In genomic region chr6:138104618-138105213, GRCh38 we compare ENCODE assay signal across 12 cellular contexts. TPM values are rescaled to one million over a fixed set of nuclear protein-coding genes. Genes with fewer than 3 reads are reported as not detected.
DNase-seq lines count a peak whose midpoint lies in the region; ATAC-seq and TF ChIP-seq lines count a peak whose summit lies in the region.
"Had no signal": no experiment of that assay in that cellular context is flagged by ENCODE, and none has a peak within 500 bp of the region (broad histone marks: within the 10 kb centered on the region; RNA-seq: fewer than 3 reads in every experiment).

No MANE protein-coding gene starts in this region.

- no peak overlapping the region for H3K9ac ChIP-seq in iPS-15b (ENCODE audit: low read depth, low read length)

- H3K27me3 Mint-ChIP-seq in CD8-positive, alpha-beta memory T cell: peaks cover 0 to 3% of the 10 kb centered on the region in 2 donors

- intact Hi-C loops in Panc1 (cut with micrococcal nuclease; ENCODE audit: unreplicated experiment): loop anchor here (5.0 kb wide), 2 partner anchors 237 to 397 kb away; partner anchors contain the start of gene TNFAIP3

- DNase-seq in NCI-H2171 treated with DMSO at 0.1 percent for 48 hours (lab: John Stamatoyannopoulos, UW): peak; percentile 34
- no peak for DNase-seq in NCI-H2171 (lab: John Stamatoyannopoulos, UW)
- no peak for DNase-seq in Panc1 (ENCODE audit: low read depth, low spot score)
- DNase-seq in suprapubic skin (ENCODE audit: low spot score in 2 of 2): no peak
- no peak for DNase-seq in CD8-positive, alpha-beta memory T cell
- no peak for DNase-seq in stimulated activated CD4-positive, alpha-beta T cell treated with anti-CD3 and anti-CD28 coated beads, Interleukin-12 subunit alpha, Interleukin-12 subunit beta, amount 100 ng/mL, for 4 hours
- no peak for DNase-seq in globus pallidus (ENCODE audit: low spot score)
- DNase-seq: activated naive CD4-positive, alpha-beta T cell treated with Interleukin-2 at 50 U/mL for 16 hours; naive thymus-derived CD8-positive, alpha-beta T cell; Right ventricle myocardium superior had no signal

- CTCF ChIA-PET in Panc1 (lab: Charles Lee): interaction anchor here (1.7 kb wide), 1 partner anchor 101 kb away, joined by 3 read pairs; no protein-coding TSS in a partner anchor
- CTCF ChIA-PET in CD8-positive, alpha-beta memory T cell (lab: Charles Lee): interaction anchor here (0.9 to 3.4 kb wide), 5 partner anchors 11 to 407 kb away, joined by 3 to 24 read pairs (median 17); no protein-coding TSS in a partner anchor

- in situ Hi-C loops in Panc1 (cut with HindIII; ENCODE audit: low pct_unique_long_range_greater_than_20kb, low sequenced_read_pairs): no loop called here

- no TSS peak for BruUV-seq in Panc1 (replicated peaks; lab: Mats Ljungman, UMichigan)

- H3K4me1 Mint-ChIP-seq in CD8-positive, alpha-beta memory T cell: peaks cover 22 to 40% (median 22%) of the 10 kb centered on the region in 3 donors

- H3K4me1 ChIP-seq in Panc1 (ENCODE audit: control insufficient read depth, insufficient read depth, low read length): peaks cover 37% of the 10 kb centered on the region
- H3K4me1 ChIP-seq in iPS-15b (ENCODE audit: control insufficient read depth, insufficient read depth, low read length): peaks cover 2% of the 10 kb centered on the region
- H3K4me1 ChIP-seq in suprapubic skin: peaks cover 30% of the 10 kb centered on the region
- peaks cover 13% of the 10 kb centered on the region for H3K4me1 ChIP-seq in CD8-positive, alpha-beta memory T cell (ENCODE audit: insufficient read depth, low read length)

- H3K27ac Mint-ChIP-seq in CD8-positive, alpha-beta memory T cell: no peak overlapping the region
- H3K27ac Mint-ChIP-seq: naive thymus-derived CD8-positive, alpha-beta T cell had no signal

- H3K27me3 ChIP-seq in Panc1 (ENCODE audit: control insufficient read depth, insufficient read depth, low read length): no peaks in the 10 kb centered on the region
- H3K27me3 ChIP-seq in iPS-15b (ENCODE audit: control insufficient read depth, insufficient read depth, low read length): no peaks in the 10 kb centered on the region
- no peaks in the 10 kb centered on the region for H3K27me3 ChIP-seq in suprapubic skin
- peaks cover 10% of the 10 kb centered on the region for H3K27me3 ChIP-seq in CD8-positive, alpha-beta memory T cell (ENCODE audit: insufficient read depth, low read length, poor library complexity, severe bottlenecking)

- H3K27ac ChIP-seq in Panc1 (ENCODE audit: low read length): peak overlapping the region; percentile 98
- peak overlapping the region; percentile 96 for H3K27ac ChIP-seq in suprapubic skin
- no peak overlapping the region for H3K27ac ChIP-seq in CD8-positive, alpha-beta memory T cell (ENCODE audit: low read depth, low read length)
- H3K27ac ChIP-seq: tibial nerve had no signal

- POLR2A ChIA-PET in Panc1 (lab: Charles Lee): interaction anchor here (0.6 kb wide), 1 partner anchor 102 kb away, joined by 7 read pairs; no protein-coding TSS in a partner anchor
- POLR2A ChIA-PET in CD8-positive, alpha-beta memory T cell (lab: Charles Lee): no interaction called here

- no peaks in the 10 kb centered on the region for H3K9me3 Mint-ChIP-seq in CD8-positive, alpha-beta memory T cell
- H3K9me3 Mint-ChIP-seq: naive thymus-derived CD8-positive, alpha-beta T cell had no signal

- H3K36me3 ChIP-seq in Panc1 (ENCODE audit: control insufficient read depth, insufficient read depth, low read length) (peaks cover 12% of the 10 kb centered on the region), iPS-15b (ENCODE audit: control insufficient read depth, insufficient read depth, low read length) (no peaks in the 10 kb centered on the region), suprapubic skin (no peaks in the 10 kb centered on the region)
- no peaks in the 10 kb centered on the region for H3K36me3 ChIP-seq in CD8-positive, alpha-beta memory T cell (ENCODE audit: insufficient read depth, low read length)
- H3K36me3 ChIP-seq: tibial nerve had no signal

- ATAC-seq in Panc1: no peak
- ATAC-seq: naive thymus-derived CD8-positive, alpha-beta T cell had no signal

- no peak for TF ChIP-seq EP300 in suprapubic skin (IDR thresholded peaks at IDR 0.05)

- H3K36me3 Mint-ChIP-seq in CD8-positive, alpha-beta memory T cell: peaks cover 0 to 4% (median 2%) of the 10 kb centered on the region in 3 donors

- TF ChIP-seq CTCF in Panc1 (IDR thresholded peaks at IDR 0.05) (no peak), suprapubic skin (IDR thresholded peaks at IDR 0.05) (no peak)

- H3K9me3 ChIP-seq in Panc1 (ENCODE audit: control insufficient read depth, insufficient read depth, low read depth, low read length) (no peaks in the 10 kb centered on the region), iPS-15b (ENCODE audit: control insufficient read depth, insufficient read depth, low read length) (no peaks in the 10 kb centered on the region), suprapubic skin (no peaks in the 10 kb centered on the region)
- no peaks in the 10 kb centered on the region for H3K9me3 ChIP-seq in CD8-positive, alpha-beta memory T cell (ENCODE audit: low read length)
- H3K9me3 ChIP-seq: tibial nerve had no signal

- H3K4me3 ChIP-seq in Panc1 (ENCODE audit: low read depth in 2 of 2, low read length in 2 of 2) (peak overlapping the region; percentile 87 to 90), iPS-15b (ENCODE audit: low read depth, low read length) (peak overlapping the region; percentile 9), suprapubic skin (peak overlapping the region; percentile 84)
- H3K4me3 ChIP-seq in CD8-positive, alpha-beta memory T cell (ENCODE audit: low read length): no peak overlapping the region
- H3K4me3 ChIP-seq: tibial nerve had no signal

- peak overlapping the region in 2 of 7 donors; percentile 15 to 44 for H3K4me3 Mint-ChIP-seq in CD8-positive, alpha-beta memory T cell

- 40% methylated on average over 10 of the region's 10 CpGs for WGBS in suprapubic skin

- TF ChIP-seq POLR2A in suprapubic skin (IDR thresholded peaks at IDR 0.05): no peak

RNA-seq across cellular contexts. Expression of gene PERP, which starts 2.5 kb away (rescaled TPM):
- total RNA-seq in Panc1 (2021; ENCODE audit: unreplicated experiment) (348 TPM), suprapubic skin (1,000 to 10,000 TPM in 3 of 4 donors, 100 to 1,000 TPM in 1; 715 to 1,965 (median 1,827) TPM)
- polyA plus RNA-seq in Panc1 (2012; ENCODE audit: insufficient read length): 249 TPM
- 1 to 10 TPM; 8.0 to 8.7 TPM for total RNA-seq in CD8-positive, alpha-beta memory T cell
- polyA plus RNA-seq in CD8-positive, alpha-beta memory T cell: 6.4 TPM

RNA-seq across cellular contexts. Expression of gene ARFGEF3, which starts 57.0 kb away (rescaled TPM):
- 1.5 TPM for total RNA-seq in Panc1 (2021; ENCODE audit: unreplicated experiment)
- 0.48 TPM for polyA plus RNA-seq in Panc1 (2012; ENCODE audit: insufficient read length)
- total RNA-seq in suprapubic skin: 10 to 100 TPM in 2 of 4 donors, 1 to 10 TPM in 2; 5.1 to 20.6 (median 9.6) TPM
- total RNA-seq in CD8-positive, alpha-beta memory T cell: under 1 TPM; 0.09 to 0.11 TPM
- not detected for polyA plus RNA-seq in CD8-positive, alpha-beta memory T cell
- total RNA-seq: naive thymus-derived CD8-positive, alpha-beta T cell had no signal
- polyA plus RNA-seq: naive thymus-derived CD8-positive, alpha-beta T cell had no signal

Comparison
In these comparisons a context has a peak if more than half of its experiments do, and no peak if none do; other contexts are left out.
1. RNA of gene PERP, which starts 2.5 kb away (total RNA-seq): 715 to 1,965 TPM in suprapubic skin and 348 TPM in Panc1 (single experiment); 8.0 to 8.7 TPM in CD8-positive, alpha-beta memory T cell; every median in the first group is over 10 times any median in the second.